19 cellular contexts compared by ENCODE assay signal in the genomic region with DNA sequence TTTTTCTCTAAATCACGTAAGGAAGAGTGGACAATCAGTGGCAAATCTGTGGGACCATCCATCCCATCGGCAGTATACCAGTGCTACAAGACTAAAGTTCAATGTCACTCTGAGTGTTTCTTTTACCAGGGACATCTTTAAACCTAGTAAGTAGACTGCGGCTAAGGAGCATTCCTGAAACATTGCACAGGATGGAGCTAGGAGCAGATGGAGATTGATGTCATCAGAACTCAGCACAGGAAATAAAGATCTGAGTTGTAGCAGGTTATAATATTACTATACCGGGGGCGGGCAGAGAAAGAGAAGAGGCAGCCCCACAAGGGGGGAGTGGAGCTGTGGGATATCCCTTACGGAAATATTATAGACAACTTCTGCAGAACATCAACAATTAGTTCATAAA.
"Had no signal": no experiment of that assay in that cellular context is flagged by ENCODE, and none has a peak within 500 bp of the region (broad histone marks: within the 10 kb centered on the region; RNA-seq: fewer than 3 reads in every experiment).

No MANE protein-coding gene starts in this region.

- H3K4me3 ChIP-seq: esophagus squamous epithelium, sigmoid colon, SK-N-MC, stomach, testis, upper lobe of right lung had no signal

- H3K27me3 ChIP-seq: esophagus squamous epithelium, sigmoid colon, stomach, testis, upper lobe of right lung had no signal

- DNase-seq: activated CD4-positive, alpha-beta memory T cell treated with anti-CD3 and anti-CD28 coated beads, Interleukin-2, amount 10 ng/mL, durations not matched to agents 7 days and 5 days; activated effector memory CD4-positive, alpha-beta T cell treated with Interleukin-2 at 50 U/mL for 16 hours; activated T-cell treated with anti-CD3 and anti-CD28 coated beads, Interleukin-2, amount 50 U/mL, for 4 hours; amniotic stem cell; cortex of kidney; effector CD8-positive, alpha-beta T cell; esophagus squamous epithelium; foreskin melanocyte; sigmoid colon; stimulated activated CD4-positive, alpha-beta T cell treated with anti-CD3 and anti-CD28 coated beads, Interleukin-12 subunit alpha, Interleukin-12 subunit beta, amount 100 ng/mL, for 4 hours; stimulated activated CD4-positive, alpha-beta T cell treated with anti-CD3 and anti-CD28 coated beads, Interleukin-2, amount 100 ng/mL, for 24 hours; stomach; T-helper 1 cell; T1000; testis; upper lobe of right lung had no signal

- H3K36me3 ChIP-seq: esophagus squamous epithelium, sigmoid colon, stomach, upper lobe of right lung had no signal

- H3K9me3 ChIP-seq: esophagus squamous epithelium, sigmoid colon, stomach, testis, upper lobe of right lung had no signal

- H3K4me1 ChIP-seq: sigmoid colon had no signal

- H3K27ac ChIP-seq: esophagus squamous epithelium, sigmoid colon, SK-N-MC, stomach, testis, upper lobe of right lung, VCaP had no signal

- ATAC-seq: activated naive CD4-positive, alpha-beta T cell treated with anti-CD3 and anti-CD28 coated beads, Interleukin-2, amount 50 U/mL, for 72 hours; activated T-cell treated with anti-CD3 and anti-CD28 coated beads, Interleukin-2, amount 50 U/mL, for 4 hours; upper lobe of right lung had no signal
